Comparison of ENCODE assay signal across 1 cellular context in the genomic region with DNA sequence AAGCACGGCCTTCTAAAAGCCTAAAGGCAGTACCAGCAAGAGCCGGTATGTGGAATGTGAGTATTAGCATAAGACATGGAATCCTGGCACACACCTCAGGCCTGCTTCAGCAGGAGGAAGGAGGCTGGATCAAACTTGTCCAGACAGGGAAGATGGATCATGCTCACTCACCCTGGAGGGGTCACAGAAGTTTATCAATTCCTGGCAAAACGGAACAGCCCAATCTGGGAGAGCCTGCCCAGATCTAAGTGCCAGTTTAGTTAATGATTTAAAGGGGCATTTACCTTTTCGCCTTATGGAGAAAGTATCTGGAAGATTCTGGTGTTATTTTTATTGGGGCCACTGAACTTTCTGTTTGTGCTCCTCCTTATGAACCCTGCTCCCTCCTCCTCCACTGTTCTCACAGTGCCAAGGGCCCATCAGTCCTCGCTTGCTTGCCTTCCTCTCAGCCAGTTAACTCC.
TF ChIP-seq lines count a peak whose summit lies in the region.

No MANE protein-coding gene starts in this region.

TF ChIP-seq in GM23338, 12 proteins besides CTCF, POLR2A, EP300 and RAD21 (continued from another document):
- TF ChIP-seq CREB1 (CRISPR knock-in tag; IDR thresholded peaks at IDR 0.05; ENCODE audit: low read depth) (no peak), NANOG (IDR thresholded peaks at IDR 0.05; ENCODE audit: borderline replicate concordance) (no peak), JUNB (IDR thresholded peaks at IDR 0.05; ENCODE audit: unreplicated experiment) (no peak), ZNF114 (CRISPR knock-in tag; IDR thresholded peaks at IDR 0.05) (no peak), POLR2AphosphoS5 (IDR thresholded peaks at IDR 0.05; ENCODE audit: low read depth) (no peak), EZH2 (IDR thresholded peaks at IDR 0.05; ENCODE audit: low read depth, unreplicated experiment) (no peak), STAT1 (IDR thresholded peaks at IDR 0.05; ENCODE audit: unreplicated experiment) (no peak)
- TF ChIP-seq, protein P1, sequence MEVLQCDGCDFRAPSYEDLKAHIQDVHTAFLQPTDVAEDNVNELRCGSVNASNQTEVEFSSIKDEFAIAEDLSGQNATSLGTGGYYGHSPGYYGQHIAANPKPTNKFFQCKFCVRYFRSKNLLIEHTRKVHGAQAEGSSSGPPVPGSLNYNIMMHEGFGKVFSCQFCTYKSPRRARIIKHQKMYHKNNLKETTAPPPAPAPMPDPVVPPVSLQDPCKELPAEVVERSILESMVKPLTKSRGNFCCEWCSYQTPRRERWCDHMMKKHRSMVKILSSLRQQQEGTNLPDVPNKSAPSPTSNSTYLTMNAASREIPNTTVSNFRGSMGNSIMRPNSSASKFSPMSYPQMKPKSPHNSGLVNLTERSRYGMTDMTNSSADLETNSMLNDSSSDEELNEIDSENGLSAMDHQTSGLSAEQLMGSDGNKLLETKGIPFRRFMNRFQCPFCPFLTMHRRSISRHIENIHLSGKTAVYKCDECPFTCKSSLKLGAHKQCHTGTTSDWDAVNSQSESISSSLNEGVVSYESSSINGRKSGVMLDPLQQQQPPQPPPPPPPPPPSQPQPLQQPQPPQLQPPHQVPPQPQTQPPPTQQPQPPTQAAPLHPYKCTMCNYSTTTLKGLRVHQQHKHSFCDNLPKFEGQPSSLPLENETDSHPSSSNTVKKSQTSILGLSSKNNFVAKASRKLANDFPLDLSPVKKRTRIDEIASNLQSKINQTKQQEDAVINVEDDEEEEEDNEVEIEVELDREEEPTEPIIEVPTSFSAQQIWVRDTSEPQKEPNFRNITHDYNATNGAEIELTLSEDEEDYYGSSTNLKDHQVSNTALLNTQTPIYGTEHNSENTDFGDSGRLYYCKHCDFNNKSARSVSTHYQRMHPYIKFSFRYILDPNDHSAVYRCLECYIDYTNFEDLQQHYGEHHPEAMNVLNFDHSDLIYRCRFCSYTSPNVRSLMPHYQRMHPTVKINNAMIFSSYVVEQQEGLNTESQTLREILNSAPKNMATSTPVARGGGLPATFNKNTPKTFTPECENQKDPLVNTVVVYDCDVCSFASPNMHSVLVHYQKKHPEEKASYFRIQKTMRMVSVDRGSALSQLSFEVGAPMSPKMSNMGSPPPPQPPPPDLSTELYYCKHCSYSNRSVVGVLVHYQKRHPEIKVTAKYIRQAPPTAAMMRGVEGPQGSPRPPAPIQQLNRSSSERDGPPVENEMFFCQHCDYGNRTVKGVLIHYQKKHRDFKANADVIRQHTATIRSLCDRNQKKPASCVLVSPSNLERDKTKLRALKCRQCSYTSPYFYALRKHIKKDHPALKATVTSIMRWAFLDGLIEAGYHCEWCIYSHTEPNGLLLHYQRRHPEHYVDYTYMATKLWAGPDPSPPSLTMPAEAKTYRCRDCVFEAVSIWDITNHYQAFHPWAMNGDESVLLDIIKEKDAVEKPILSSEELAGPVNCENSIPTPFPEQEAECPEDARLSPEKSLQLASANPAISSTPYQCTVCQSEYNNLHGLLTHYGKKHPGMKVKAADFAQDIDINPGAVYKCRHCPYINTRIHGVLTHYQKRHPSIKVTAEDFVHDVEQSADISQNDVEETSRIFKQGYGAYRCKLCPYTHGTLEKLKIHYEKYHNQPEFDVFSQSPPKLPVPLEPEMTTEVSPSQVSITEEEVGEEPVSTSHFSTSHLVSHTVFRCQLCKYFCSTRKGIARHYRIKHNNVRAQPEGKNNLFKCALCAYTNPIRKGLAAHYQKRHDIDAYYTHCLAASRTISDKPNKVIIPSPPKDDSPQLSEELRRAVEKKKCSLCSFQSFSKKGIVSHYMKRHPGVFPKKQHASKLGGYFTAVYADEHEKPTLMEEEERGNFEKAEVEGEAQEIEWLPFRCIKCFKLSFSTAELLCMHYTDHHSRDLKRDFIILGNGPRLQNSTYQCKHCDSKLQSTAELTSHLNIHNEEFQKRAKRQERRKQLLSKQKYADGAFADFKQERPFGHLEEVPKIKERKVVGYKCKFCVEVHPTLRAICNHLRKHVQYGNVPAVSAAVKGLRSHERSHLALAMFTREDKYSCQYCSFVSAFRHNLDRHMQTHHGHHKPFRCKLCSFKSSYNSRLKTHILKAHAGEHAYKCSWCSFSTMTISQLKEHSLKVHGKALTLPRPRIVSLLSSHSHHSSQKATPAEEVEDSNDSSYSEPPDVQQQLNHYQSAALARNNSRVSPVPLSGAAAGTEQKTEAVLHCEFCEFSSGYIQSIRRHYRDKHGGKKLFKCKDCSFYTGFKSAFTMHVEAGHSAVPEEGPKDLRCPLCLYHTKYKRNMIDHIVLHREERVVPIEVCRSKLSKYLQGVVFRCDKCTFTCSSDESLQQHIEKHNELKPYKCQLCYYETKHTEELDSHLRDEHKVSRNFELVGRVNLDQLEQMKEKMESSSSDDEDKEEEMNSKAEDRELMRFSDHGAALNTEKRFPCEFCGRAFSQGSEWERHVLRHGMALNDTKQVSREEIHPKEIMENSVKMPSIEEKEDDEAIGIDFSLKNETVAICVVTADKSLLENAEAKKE (CRISPR knock-in tag; IDR thresholded peaks at IDR 0.05): no peak
- TF ChIP-seq, protein P2, sequence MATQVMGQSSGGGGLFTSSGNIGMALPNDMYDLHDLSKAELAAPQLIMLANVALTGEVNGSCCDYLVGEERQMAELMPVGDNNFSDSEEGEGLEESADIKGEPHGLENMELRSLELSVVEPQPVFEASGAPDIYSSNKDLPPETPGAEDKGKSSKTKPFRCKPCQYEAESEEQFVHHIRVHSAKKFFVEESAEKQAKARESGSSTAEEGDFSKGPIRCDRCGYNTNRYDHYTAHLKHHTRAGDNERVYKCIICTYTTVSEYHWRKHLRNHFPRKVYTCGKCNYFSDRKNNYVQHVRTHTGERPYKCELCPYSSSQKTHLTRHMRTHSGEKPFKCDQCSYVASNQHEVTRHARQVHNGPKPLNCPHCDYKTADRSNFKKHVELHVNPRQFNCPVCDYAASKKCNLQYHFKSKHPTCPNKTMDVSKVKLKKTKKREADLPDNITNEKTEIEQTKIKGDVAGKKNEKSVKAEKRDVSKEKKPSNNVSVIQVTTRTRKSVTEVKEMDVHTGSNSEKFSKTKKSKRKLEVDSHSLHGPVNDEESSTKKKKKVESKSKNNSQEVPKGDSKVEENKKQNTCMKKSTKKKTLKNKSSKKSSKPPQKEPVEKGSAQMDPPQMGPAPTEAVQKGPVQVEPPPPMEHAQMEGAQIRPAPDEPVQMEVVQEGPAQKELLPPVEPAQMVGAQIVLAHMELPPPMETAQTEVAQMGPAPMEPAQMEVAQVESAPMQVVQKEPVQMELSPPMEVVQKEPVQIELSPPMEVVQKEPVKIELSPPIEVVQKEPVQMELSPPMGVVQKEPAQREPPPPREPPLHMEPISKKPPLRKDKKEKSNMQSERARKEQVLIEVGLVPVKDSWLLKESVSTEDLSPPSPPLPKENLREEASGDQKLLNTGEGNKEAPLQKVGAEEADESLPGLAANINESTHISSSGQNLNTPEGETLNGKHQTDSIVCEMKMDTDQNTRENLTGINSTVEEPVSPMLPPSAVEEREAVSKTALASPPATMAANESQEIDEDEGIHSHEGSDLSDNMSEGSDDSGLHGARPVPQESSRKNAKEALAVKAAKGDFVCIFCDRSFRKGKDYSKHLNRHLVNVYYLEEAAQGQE (IDR thresholded peaks at IDR 0.05; ENCODE audit: unreplicated experiment): no peak
